ENCODE assay signal across 1 cellular context in genomic region chr7:73602721-73603651, GRCh38.
A peak's percentile ranks its signal among the peaks of the same experiment; 100 is the strongest.
TF ChIP-seq lines count a peak whose summit lies in the region.

No MANE protein-coding gene starts in this region.

TF ChIP-seq in HepG2, 621 proteins besides CTCF, POLR2A, EP300 and RAD21 (continued from another document and continues in another):
- no peak for TF ChIP-seq KLF12 (CRISPR knock-in tag; IDR thresholded peaks at IDR 0.05; ENCODE audit: borderline replicate concordance)
- TF ChIP-seq ZNF335 (CRISPR knock-in tag; IDR thresholded peaks at IDR 0.05) = no peak
- TF ChIP-seq ARNTL (CRISPR knock-in tag; IDR thresholded peaks at IDR 0.05) = no peak
- TF ChIP-seq CHCHD3 (CRISPR knock-in tag; IDR thresholded peaks at IDR 0.05) = no peak
- no peak for TF ChIP-seq LCORL (IDR thresholded peaks at IDR 0.05)
- no peak for TF ChIP-seq LCORL (CRISPR knock-in tag; IDR thresholded peaks at IDR 0.05)
- TF ChIP-seq ZNF432 (CRISPR knock-in tag; IDR thresholded peaks at IDR 0.05; ENCODE audit: borderline replicate concordance) = no peak
- TF ChIP-seq FOXK2 (IDR thresholded peaks at IDR 0.05) = no peak
- TF ChIP-seq E2F5 (CRISPR knock-in tag; conservative IDR thresholded peaks at IDR 0.05) = no peak
- peak; percentile 100 for TF ChIP-seq AGO2 (optimal IDR thresholded peaks at IDR 0.05; ENCODE audit: low read depth, low read length)
- no peak for TF ChIP-seq ONECUT2 (CRISPR knock-in tag; IDR thresholded peaks at IDR 0.05)
- peak; percentile 97 for TF ChIP-seq AKAP8 (CRISPR knock-in tag; IDR thresholded peaks at IDR 0.05)
- peak; percentile 38 for TF ChIP-seq TEAD3 (CRISPR knock-in tag; optimal IDR thresholded peaks at IDR 0.05; ENCODE audit: borderline replicate concordance)
- no peak for TF ChIP-seq ELF1 (CRISPR knock-in tag; IDR thresholded peaks at IDR 0.05)
- no peak for TF ChIP-seq RFX1 (IDR thresholded peaks at IDR 0.05)
- 0 out of 2 replicates have a peak, but pooled peaks have one; percentile 38 for TF ChIP-seq THAP8 (CRISPR knock-in tag; IDR thresholded peaks at IDR 0.05; ENCODE audit: borderline replicate concordance)
- TF ChIP-seq SNRNP70 (IDR thresholded peaks at IDR 0.05; ENCODE audit: low read depth, low read length) = no peak
- no peak for TF ChIP-seq ZNF724P (CRISPR knock-in tag; IDR thresholded peaks at IDR 0.05; ENCODE audit: borderline replicate concordance)
- peak; percentile 14 for TF ChIP-seq ZEB1 (IDR thresholded peaks at IDR 0.05; ENCODE audit: insufficient replicate concordance, low read depth)
- peak; percentile 97 for TF ChIP-seq AGO1 (IDR thresholded peaks at IDR 0.05; ENCODE audit: low read depth, low read length, poor library complexity, severe bottlenecking)
- 0 out of 2 replicates have a peak, but pooled peaks have one; percentile 2 for TF ChIP-seq PATZ1 (CRISPR knock-in tag; IDR thresholded peaks at IDR 0.05)
- no peak for TF ChIP-seq KLF16 (CRISPR knock-in tag; IDR thresholded peaks at IDR 0.05)
- no peak for TF ChIP-seq THAP7 (CRISPR knock-in tag; IDR thresholded peaks at IDR 0.05)
- TF ChIP-seq ZNF687 (CRISPR knock-in tag; IDR thresholded peaks at IDR 0.05) = 0 out of 2 replicates have a peak, but pooled peaks have one; percentile 45
- no peak for TF ChIP-seq MAFF (IDR thresholded peaks at IDR 0.05; ENCODE audit: low read depth, low read length)
- TF ChIP-seq IKZF1 (IDR thresholded peaks at IDR 0.05) = no peak
- TF ChIP-seq ZFP62 (CRISPR knock-in tag; IDR thresholded peaks at IDR 0.05) = no peak
- 0 out of 2 replicates have a peak, but pooled peaks have one; percentile 40 for TF ChIP-seq ZNF121 (CRISPR knock-in tag; IDR thresholded peaks at IDR 0.05)
- TF ChIP-seq ZNF296 (CRISPR knock-in tag; conservative IDR thresholded peaks at IDR 0.05) = no peak
- TF ChIP-seq CERS6 (CRISPR knock-in tag; IDR thresholded peaks at IDR 0.05) = no peak
- TF ChIP-seq PPARG (CRISPR knock-in tag; conservative IDR thresholded peaks at IDR 0.05) = no peak
- TF ChIP-seq ZNF564 (CRISPR knock-in tag; IDR thresholded peaks at IDR 0.05) = peak; percentile 55; the same call in 1 of the 2 replicates
- TF ChIP-seq MYC (CRISPR knock-in tag; IDR thresholded peaks at IDR 0.05; ENCODE audit: borderline replicate concordance) = peak; percentile 10; the same call in 1 of the 2 replicates
- 0 out of 2 replicates have a peak, but pooled peaks have one; percentile 56 for TF ChIP-seq ZNF772 (CRISPR knock-in tag; IDR thresholded peaks at IDR 0.05)
- TF ChIP-seq ZBTB2 (CRISPR knock-in tag; IDR thresholded peaks at IDR 0.05; ENCODE audit: low read depth) = no peak
- TF ChIP-seq ZNF644 (CRISPR knock-in tag; IDR thresholded peaks at IDR 0.05; ENCODE audit: low read depth) = no peak
- no peak for TF ChIP-seq RFXAP (CRISPR knock-in tag; IDR thresholded peaks at IDR 0.05; ENCODE audit: borderline replicate concordance)
- no peak for TF ChIP-seq STAG1 (CRISPR knock-in tag; IDR thresholded peaks at IDR 0.05)
- TF ChIP-seq PAWR (CRISPR knock-in tag; IDR thresholded peaks at IDR 0.05; ENCODE audit: borderline replicate concordance) = no peak
- peak; percentile 40; the same call in 1 of the 2 replicates for TF ChIP-seq NFYC (CRISPR knock-in tag; IDR thresholded peaks at IDR 0.05)
- TF ChIP-seq ZNF326 (CRISPR knock-in tag; IDR thresholded peaks at IDR 0.05; ENCODE audit: borderline replicate concordance) = peak; percentile 82
- TF ChIP-seq NFE2L1 (CRISPR knock-in tag; IDR thresholded peaks at IDR 0.05; ENCODE audit: borderline replicate concordance) = no peak
- TF ChIP-seq MTF1 (CRISPR knock-in tag; IDR thresholded peaks at IDR 0.05) = no peak
- no peak for TF ChIP-seq ZMAT3 (CRISPR knock-in tag; conservative IDR thresholded peaks at IDR 0.05)
- no peak for TF ChIP-seq CREB1 (IDR thresholded peaks at IDR 0.05)
- TF ChIP-seq CREB1 (CRISPR knock-in tag; IDR thresholded peaks at IDR 0.05) = no peak
- no peak for TF ChIP-seq HDAC6 (IDR thresholded peaks at IDR 0.05; ENCODE audit: low read depth, low read length)
- TF ChIP-seq ZNF891 (CRISPR knock-in tag; IDR thresholded peaks at IDR 0.05) = 0 out of 2 replicates have a peak, but pooled peaks have one; percentile 45
- no peak; the same call in 1 of the 2 replicates for TF ChIP-seq SP4 (CRISPR knock-in tag; IDR thresholded peaks at IDR 0.05)
- TF ChIP-seq ZNF30 (CRISPR knock-in tag; IDR thresholded peaks at IDR 0.05) = no peak
- no peak for TF ChIP-seq ZNF788 (CRISPR knock-in tag; IDR thresholded peaks at IDR 0.05; ENCODE audit: borderline replicate concordance)
- no peak for TF ChIP-seq DNMT1 (CRISPR knock-in tag; IDR thresholded peaks at IDR 0.05)
- TF ChIP-seq ZNF747 (CRISPR knock-in tag; IDR thresholded peaks at IDR 0.05; ENCODE audit: borderline replicate concordance) = 0 out of 2 replicates have a peak, but pooled peaks have one; percentile 69
- TF ChIP-seq POLR2AphosphoS5 (IDR thresholded peaks at IDR 0.05; ENCODE audit: low read depth, low read length) = peak; percentile 55
- peak; percentile 42 for TF ChIP-seq PCBP1 (IDR thresholded peaks at IDR 0.05; ENCODE audit: borderline replicate concordance, low read depth, low read length)
- no peak for TF ChIP-seq PREB (CRISPR knock-in tag; IDR thresholded peaks at IDR 0.05)
- no peak for TF ChIP-seq ZFP41 (CRISPR knock-in tag; IDR thresholded peaks at IDR 0.05; ENCODE audit: borderline replicate concordance)
- 0 out of 2 replicates have a peak, but pooled peaks have one; percentile 35 for TF ChIP-seq ATF2 (CRISPR knock-in tag; IDR thresholded peaks at IDR 0.05)
- 0 out of 2 replicates have a peak, but pooled peaks have one; percentile 19 for TF ChIP-seq ZNF33B (CRISPR knock-in tag; IDR thresholded peaks at IDR 0.05)
- 0 out of 2 replicates have a peak, but pooled peaks have one; percentile 43 for TF ChIP-seq ZNF414 (CRISPR knock-in tag; IDR thresholded peaks at IDR 0.05)
- TF ChIP-seq KLF11 (CRISPR knock-in tag; IDR thresholded peaks at IDR 0.05) = no peak
- TF ChIP-seq YY1 (IDR thresholded peaks at IDR 0.05; ENCODE audit: insufficient read depth, insufficient replicate concordance, low read depth, low read length) = no peak
- TF ChIP-seq ZNF367 (CRISPR knock-in tag; IDR thresholded peaks at IDR 0.05; ENCODE audit: borderline replicate concordance) = no peak
- TF ChIP-seq CCDC6 (CRISPR knock-in tag; IDR thresholded peaks at IDR 0.05) = peak; percentile 23; the same call in 1 of the 2 replicates
